ENCODE assay signal across 1 cellular context in the genomic region with DNA sequence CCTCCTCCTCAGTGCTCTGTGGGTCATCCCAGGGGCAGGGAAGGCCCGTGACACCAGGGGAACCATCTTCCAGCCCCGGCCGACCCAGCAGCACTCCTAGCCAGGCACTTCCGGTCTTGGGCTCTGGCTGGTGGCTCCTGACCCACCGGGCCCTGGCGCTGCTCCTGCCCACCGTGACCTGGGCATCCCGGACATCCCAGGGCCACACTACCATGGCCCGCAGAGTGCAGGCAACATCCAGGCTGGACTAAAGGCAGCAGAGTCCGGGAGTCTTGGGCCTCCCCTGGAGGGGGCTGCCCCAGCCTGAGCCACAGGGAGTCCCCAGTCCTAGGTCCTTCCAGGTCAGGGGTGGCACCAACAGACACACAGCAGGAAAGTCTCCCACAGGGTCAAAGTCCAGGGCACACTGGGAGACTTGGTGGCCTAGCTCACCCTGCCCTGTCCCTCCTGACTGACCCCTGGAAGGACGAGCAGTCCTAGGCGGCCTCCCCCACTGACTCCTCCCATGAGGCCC.
TF ChIP-seq lines count a peak whose summit lies in the region.

No MANE protein-coding gene starts in this region.

TF ChIP-seq in K562, 482 proteins besides CTCF, POLR2A, EP300 and RAD21:
- no peak for TF ChIP-seq POLR3A (IDR thresholded peaks at IDR 0.05; ENCODE audit: borderline replicate concordance, extremely low read depth, insufficient read depth, insufficient read length)
- TF ChIP-seq ATF1 (CRISPR knock-in tag; IDR thresholded peaks at IDR 0.05) = no peak
- TF ChIP-seq ATF1 (tag; IDR thresholded peaks at IDR 0.05) = no peak
- TF ChIP-seq PHB (CRISPR knock-in tag; IDR thresholded peaks at IDR 0.05) = no peak
- TF ChIP-seq RBFOX2 (IDR thresholded peaks at IDR 0.05; ENCODE audit: low read depth, low read length) = peak; percentile 49; the same call in 1 of the 2 replicates
- no peak for TF ChIP-seq ZBTB8A (IDR thresholded peaks at IDR 0.05; ENCODE audit: partially characterized antibody)
- TF ChIP-seq POU5F1 (IDR thresholded peaks at IDR 0.05; ENCODE audit: borderline replicate concordance, low read depth, low read length, partially characterized antibody) = no peak
- no peak for TF ChIP-seq DACH1 (IDR thresholded peaks at IDR 0.05; ENCODE audit: partially characterized antibody)
- TF ChIP-seq NEUROD1 (IDR thresholded peaks at IDR 0.05; ENCODE audit: borderline replicate concordance, low read depth, low read length, partially characterized antibody) = no peak
TF ChIP-seq in K562: peak in this region for 1.
